1 cellular context compared by ENCODE assay signal in genomic region chr6:18154507-18155272, GRCh38.
A peak's percentile ranks its signal among the peaks of the same experiment; 100 is the strongest.
TF ChIP-seq lines count a peak whose summit lies in the region.

TSS of gene TPMT (minus strand) at chr6:18155077. CDS start at chr6:18149127, 5,950 bp downstream.

TF ChIP-seq in HepG2, 621 proteins besides CTCF, POLR2A, EP300 and RAD21 (continued from another document and continues in another):
- no peak for TF ChIP-seq ZNF281 (CRISPR knock-in tag; IDR thresholded peaks at IDR 0.05; ENCODE audit: borderline replicate concordance)
- no peak for TF ChIP-seq AGO1 (IDR thresholded peaks at IDR 0.05; ENCODE audit: low read depth, low read length, poor library complexity, severe bottlenecking)
- no peak for TF ChIP-seq ZSCAN22 (CRISPR knock-in tag; IDR thresholded peaks at IDR 0.05)
- TF ChIP-seq HCFC1 (IDR thresholded peaks at IDR 0.05; ENCODE audit: low read depth, low read length) = no peak
- TF ChIP-seq HOXD1 (CRISPR knock-in tag; IDR thresholded peaks at IDR 0.05) = no peak
- TF ChIP-seq, protein P1, sequence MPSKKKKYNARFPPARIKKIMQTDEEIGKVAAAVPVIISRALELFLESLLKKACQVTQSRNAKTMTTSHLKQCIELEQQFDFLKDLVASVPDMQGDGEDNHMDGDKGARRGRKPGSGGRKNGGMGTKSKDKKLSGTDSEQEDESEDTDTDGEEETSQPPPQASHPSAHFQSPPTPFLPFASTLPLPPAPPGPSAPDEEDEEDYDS (CRISPR knock-in tag; IDR thresholded peaks at IDR 0.05) = no peak
- TF ChIP-seq, protein P2, sequence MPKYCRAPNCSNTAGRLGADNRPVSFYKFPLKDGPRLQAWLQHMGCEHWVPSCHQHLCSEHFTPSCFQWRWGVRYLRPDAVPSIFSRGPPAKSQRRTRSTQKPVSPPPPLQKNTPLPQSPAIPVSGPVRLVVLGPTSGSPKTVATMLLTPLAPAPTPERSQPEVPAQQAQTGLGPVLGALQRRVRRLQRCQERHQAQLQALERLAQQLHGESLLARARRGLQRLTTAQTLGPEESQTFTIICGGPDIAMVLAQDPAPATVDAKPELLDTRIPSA (CRISPR knock-in tag; IDR thresholded peaks at IDR 0.05; ENCODE audit: borderline replicate concordance) = no peak
- no peak for TF ChIP-seq NFIB (CRISPR knock-in tag; IDR thresholded peaks at IDR 0.05; ENCODE audit: borderline replicate concordance)
- no peak for TF ChIP-seq POLR2AphosphoS2 (IDR thresholded peaks at IDR 0.05; ENCODE audit: low read depth, low read length)
- 0 out of 2 replicates have a peak, but pooled peaks have one; percentile 78 for TF ChIP-seq ZSCAN31 (CRISPR knock-in tag; IDR thresholded peaks at IDR 0.05; ENCODE audit: low read depth)
- TF ChIP-seq THYN1 (CRISPR knock-in tag; IDR thresholded peaks at IDR 0.05; ENCODE audit: borderline replicate concordance, low read depth) = no peak
- no peak for TF ChIP-seq ZNF33A (CRISPR knock-in tag; IDR thresholded peaks at IDR 0.05; ENCODE audit: borderline replicate concordance)
- no peak for TF ChIP-seq ZNF773 (CRISPR knock-in tag; IDR thresholded peaks at IDR 0.05; ENCODE audit: borderline replicate concordance)
- TF ChIP-seq ZNF687 (CRISPR knock-in tag; IDR thresholded peaks at IDR 0.05) = no peak
- TF ChIP-seq MXD1 (CRISPR knock-in tag; IDR thresholded peaks at IDR 0.05) = no peak
- no peak for TF ChIP-seq SYNCRIP (IDR thresholded peaks at IDR 0.05; ENCODE audit: insufficient read depth, low read depth, low read length)
- no peak for TF ChIP-seq TBP (CRISPR knock-in tag; IDR thresholded peaks at IDR 0.05)
- 0 out of 2 replicates have a peak, but pooled peaks have one; percentile 21 for TF ChIP-seq ZNF816 (CRISPR knock-in tag; IDR thresholded peaks at IDR 0.05; ENCODE audit: borderline replicate concordance)
- no peak for TF ChIP-seq ZNF841 (CRISPR knock-in tag; IDR thresholded peaks at IDR 0.05; ENCODE audit: borderline replicate concordance)
- peak; percentile 38 for TF ChIP-seq RXRB (CRISPR knock-in tag; IDR thresholded peaks at IDR 0.05; ENCODE audit: borderline replicate concordance)
- TF ChIP-seq, protein P3, sequence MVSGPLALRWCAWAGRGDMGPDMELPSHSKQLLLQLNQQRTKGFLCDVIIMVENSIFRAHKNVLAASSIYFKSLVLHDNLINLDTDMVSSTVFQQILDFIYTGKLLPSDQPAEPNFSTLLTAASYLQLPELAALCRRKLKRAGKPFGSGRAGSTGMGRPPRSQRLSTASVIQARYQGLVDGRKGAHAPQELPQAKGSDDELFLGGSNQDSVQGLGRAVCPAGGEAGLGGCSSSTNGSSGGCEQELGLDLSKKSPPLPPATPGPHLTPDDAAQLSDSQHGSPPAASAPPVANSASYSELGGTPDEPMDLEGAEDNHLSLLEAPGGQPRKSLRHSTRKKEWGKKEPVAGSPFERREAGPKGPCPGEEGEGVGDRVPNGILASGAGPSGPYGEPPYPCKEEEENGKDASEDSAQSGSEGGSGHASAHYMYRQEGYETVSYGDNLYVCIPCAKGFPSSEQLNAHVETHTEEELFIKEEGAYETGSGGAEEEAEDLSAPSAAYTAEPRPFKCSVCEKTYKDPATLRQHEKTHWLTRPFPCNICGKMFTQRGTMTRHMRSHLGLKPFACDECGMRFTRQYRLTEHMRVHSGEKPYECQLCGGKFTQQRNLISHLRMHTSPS (CRISPR knock-in tag; IDR thresholded peaks at IDR 0.05; ENCODE audit: low read depth) = no peak
- TF ChIP-seq TCF12 (IDR thresholded peaks at IDR 0.05) = no peak
- TF ChIP-seq TCF12 (CRISPR knock-in tag; IDR thresholded peaks at IDR 0.05) = no peak
- peak in 1 of 2 experiments; percentile 57; a peak in 1 of 4 replicates for TF ChIP-seq REST (IDR thresholded peaks at IDR 0.05; ENCODE audit: borderline replicate concordance in 1 of 2, low read depth in 1 of 2, low read length in 2 of 2)
- no peak for TF ChIP-seq ZNF143 (CRISPR knock-in tag; IDR thresholded peaks at IDR 0.05)
- TF ChIP-seq, protein P4, sequence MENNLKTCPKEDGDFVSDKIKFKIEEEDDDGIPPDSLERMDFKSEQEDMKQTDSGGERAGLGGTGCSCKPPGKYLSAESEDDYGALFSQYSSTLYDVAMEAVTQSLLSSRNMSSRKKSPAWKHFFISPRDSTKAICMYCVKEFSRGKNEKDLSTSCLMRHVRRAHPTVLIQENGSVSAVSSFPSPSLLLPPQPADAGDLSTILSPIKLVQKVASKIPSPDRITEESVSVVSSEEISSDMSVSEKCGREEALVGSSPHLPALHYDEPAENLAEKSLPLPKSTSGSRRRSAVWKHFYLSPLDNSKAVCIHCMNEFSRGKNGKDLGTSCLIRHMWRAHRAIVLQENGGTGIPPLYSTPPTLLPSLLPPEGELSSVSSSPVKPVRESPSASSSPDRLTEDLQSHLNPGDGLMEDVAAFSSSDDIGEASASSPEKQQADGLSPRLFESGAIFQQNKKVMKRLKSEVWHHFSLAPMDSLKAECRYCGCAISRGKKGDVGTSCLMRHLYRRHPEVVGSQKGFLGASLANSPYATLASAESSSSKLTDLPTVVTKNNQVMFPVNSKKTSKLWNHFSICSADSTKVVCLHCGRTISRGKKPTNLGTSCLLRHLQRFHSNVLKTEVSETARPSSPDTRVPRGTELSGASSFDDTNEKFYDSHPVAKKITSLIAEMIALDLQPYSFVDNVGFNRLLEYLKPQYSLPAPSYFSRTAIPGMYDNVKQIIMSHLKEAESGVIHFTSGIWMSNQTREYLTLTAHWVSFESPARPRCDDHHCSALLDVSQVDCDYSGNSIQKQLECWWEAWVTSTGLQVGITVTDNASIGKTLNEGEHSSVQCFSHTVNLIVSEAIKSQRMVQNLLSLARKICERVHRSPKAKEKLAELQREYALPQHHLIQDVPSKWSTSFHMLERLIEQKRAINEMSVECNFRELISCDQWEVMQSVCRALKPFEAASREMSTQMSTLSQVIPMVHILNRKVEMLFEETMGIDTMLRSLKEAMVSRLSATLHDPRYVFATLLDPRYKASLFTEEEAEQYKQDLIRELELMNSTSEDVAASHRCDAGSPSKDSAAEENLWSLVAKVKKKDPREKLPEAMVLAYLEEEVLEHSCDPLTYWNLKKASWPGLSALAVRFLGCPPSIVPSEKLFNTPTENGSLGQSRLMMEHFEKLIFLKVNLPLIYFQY (CRISPR knock-in tag; IDR thresholded peaks at IDR 0.05; ENCODE audit: borderline replicate concordance) = no peak; the same call in 1 of the 2 replicates
- no peak for TF ChIP-seq U2AF2 (IDR thresholded peaks at IDR 0.05; ENCODE audit: low read depth, low read length)
- no peak for TF ChIP-seq TEAD3 (CRISPR knock-in tag; optimal IDR thresholded peaks at IDR 0.05; ENCODE audit: borderline replicate concordance)
- no peak for TF ChIP-seq ETS1 (CRISPR knock-in tag; IDR thresholded peaks at IDR 0.05)
- TF ChIP-seq ZSCAN29 (CRISPR knock-in tag; conservative IDR thresholded peaks at IDR 0.05) = no peak
- no peak for TF ChIP-seq KDM5B (CRISPR knock-in tag; IDR thresholded peaks at IDR 0.05; ENCODE audit: borderline replicate concordance)
- no peak for TF ChIP-seq ZNF251 (CRISPR knock-in tag; IDR thresholded peaks at IDR 0.05)
- no peak for TF ChIP-seq PCBP1 (IDR thresholded peaks at IDR 0.05; ENCODE audit: borderline replicate concordance, low read depth, low read length)
- TF ChIP-seq ISX (CRISPR knock-in tag; conservative IDR thresholded peaks at IDR 0.05) = no peak
- no peak for TF ChIP-seq TOE1 (CRISPR knock-in tag; IDR thresholded peaks at IDR 0.05)
